In genomic region chr3:154421067-154421466, GRCh38 we compare ENCODE assay signal across 16 cellular contexts. TPM values are rescaled to one million over a fixed set of nuclear protein-coding genes. Genes with fewer than 3 reads are reported as not detected.
DNase-seq lines count a peak whose midpoint lies in the region; ATAC-seq and TF ChIP-seq lines count a peak whose summit lies in the region.
"Had no signal": no experiment of that assay in that cellular context is flagged by ENCODE, and none has a peak within 500 bp of the region (broad histone marks: within the 10 kb centered on the region; RNA-seq: fewer than 3 reads in every experiment).

No MANE protein-coding gene starts in this region.

- no peak overlapping the region for H3K4me3 ChIP-seq in neural cell (ENCODE audit: low read length)
- H3K4me3 ChIP-seq: adrenal gland, heart left ventricle, lung, upper lobe of left lung had no signal

- no peak overlapping the region for H3K4me2 ChIP-seq in neural cell (ENCODE audit: low read length)

- DNase-seq in DMS 273 (lab: John Stamatoyannopoulos, UW; ENCODE audit: unreplicated experiment), result peak; percentile 20
- DNase-seq in DMS 273 treated with DMSO at 0.1 percent for 48 hours (lab: John Stamatoyannopoulos, UW), result no peak
- peak; percentile 1 for DNase-seq in NCI-H460 (ENCODE audit: extremely low read depth, low read depth)
- DNase-seq in dermis blood vessel endothelial cell, result peak; percentile 13
- DNase-seq in NCI-H1417 treated with DMSO at 0.1 percent for 48 hours (lab: John Stamatoyannopoulos, UW), result no peak
- no peak for DNase-seq in activated effector memory CD4-positive, alpha-beta T cell treated with anti-CD3 and anti-CD28 coated beads, Interleukin-2, amount 50 U/mL, for 16 hours
- DNase-seq: adrenal gland, heart left ventricle, NCI-H2029 treated with DMSO at 0.1 percent for 48 hours, upper lobe of left lung had no signal

- no peak for TF ChIP-seq CTCF in neural cell (IDR thresholded peaks at IDR 0.05; ENCODE audit: poor library complexity, severe bottlenecking)

- H3F3A ChIP-seq in neural cell (ENCODE audit: insufficient read depth, low read length, poor library complexity, severe bottlenecking), result no peaks in the 10 kb centered on the region

- H3K9me3 ChIP-seq in neural cell (ENCODE audit: low read length), result no peaks in the 10 kb centered on the region
- H3K9me3 ChIP-seq: adrenal gland, Caco-2, heart left ventricle, upper lobe of left lung had no signal

- H3K36me3 ChIP-seq in neural cell (ENCODE audit: insufficient read depth, low read length), result no peaks in the 10 kb centered on the region
- H3K36me3 ChIP-seq: adrenal gland, heart left ventricle, upper lobe of left lung had no signal

- H3K79me2 ChIP-seq in neural cell (replicated peaks; ENCODE audit: insufficient read depth, low read length), result no peaks in the 10 kb centered on the region

- no peak for TF ChIP-seq EP300 in neural cell (conservative IDR thresholded peaks at IDR 0.05; ENCODE audit: poor library complexity, severe bottlenecking)

- TF ChIP-seq RAD21 in neural cell (conservative IDR thresholded peaks at IDR 0.05), result no peak

- H2AFZ ChIP-seq in neural cell (ENCODE audit: low read depth, low read length), result no peak overlapping the region

- no peak overlapping the region for H3K9ac ChIP-seq in neural cell (ENCODE audit: low read length)

- no peak for ATAC-seq in HG03045 (IDR thresholded peaks at IDR 0.05; ENCODE audit: unreplicated experiment)
- ATAC-seq: heart left ventricle had no signal

- no peaks in the 10 kb centered on the region for H4K20me1 ChIP-seq in neural cell (ENCODE audit: insufficient read depth)

- H3K27me3 ChIP-seq in neural cell (ENCODE audit: insufficient read depth, low read depth, low read length), result no peaks in the 10 kb centered on the region
- H3K27me3 ChIP-seq: adrenal gland, upper lobe of left lung had no signal

- no peak overlapping the region for H3K27ac ChIP-seq in neural cell (ENCODE audit: low read length)
- H3K27ac ChIP-seq: 22Rv1, adrenal gland, heart left ventricle, upper lobe of left lung had no signal

- H3K9me2 ChIP-seq in neural cell (ENCODE audit: insufficient read depth, low read length), result no peaks in the 10 kb centered on the region

TF ChIP-seq in neural cell, 6 proteins besides CTCF, POLR2A, EP300 and RAD21:
- TF ChIP-seq MXI1 (conservative IDR thresholded peaks at IDR 0.05; ENCODE audit: poor library complexity, severe bottlenecking), result no peak
- TF ChIP-seq REST (IDR thresholded peaks at IDR 0.05; ENCODE audit: borderline replicate concordance), result peak; percentile 48

RNA-seq across cellular contexts. Expression of gene GPR149, which starts 8.9 kb away (rescaled TPM):
- not detected in 2 replicates for total RNA-seq in NCI-H460 (2014; rRNA removed; shearing (Covaris generic))
- not detected in 2 replicates for polyA plus RNA-seq in NCI-H460 (2014; cell fraction: nucleus; rRNA removed)
- not detected in 2 replicates for total RNA-seq in dermis blood vessel endothelial cell
- polyA plus RNA-seq in neural cell, result 10.7 and 10.9 TPM in 2 replicates
- polyA minus RNA-seq in neural cell, result 38.0 and 40.7 TPM in 2 replicates
- total RNA-seq: adrenal gland, Caco-2, heart left ventricle, lung, omental fat pad, upper lobe of left lung had no signal
- polyA plus RNA-seq: adrenal gland, heart left ventricle, lung had no signal

Comparison
In these comparisons a context has a peak if more than half of its experiments do, and no peak if none do; other contexts are left out.
1. DNase-seq: peak in DMS 273 (single experiment), NCI-H460 (single experiment) and dermis blood vessel endothelial cell (single experiment); none in DMS 273 treated with DMSO at 0.1 percent for 48 hours (single experiment), NCI-H1417 treated with DMSO at 0.1 percent for 48 hours (single experiment) and activated effector memory CD4-positive, alpha-beta T cell treated with anti-CD3 and anti-CD28 coated beads, Interleukin-2, amount 50 U/mL, for 16 hours (single experiment).